Comparison of ENCODE assay signal across 1 cellular context in genomic region chr21:31498985-31499384, GRCh38.
TF ChIP-seq lines count a peak whose summit lies in the region.

No MANE protein-coding gene starts in this region.

TF ChIP-seq in WTC11, 78 proteins besides CTCF, POLR2A, EP300 and RAD21 (continued from another document):
- TF ChIP-seq MAX (CRISPR knock-in tag; IDR thresholded peaks at IDR 0.05) (no peak), ZNF281 (CRISPR knock-in tag; IDR thresholded peaks at IDR 0.05) (no peak), ELF4 (CRISPR knock-in tag; IDR thresholded peaks at IDR 0.05; ENCODE audit: low read depth) (no peak), SMAD3 (CRISPR knock-in tag; IDR thresholded peaks at IDR 0.05; ENCODE audit: borderline replicate concordance) (no peak), JUN (CRISPR knock-in tag; IDR thresholded peaks at IDR 0.05) (no peak), SP1 (CRISPR knock-in tag; conservative IDR thresholded peaks at IDR 0.05) (no peak), STAT6 (CRISPR knock-in tag; conservative IDR thresholded peaks at IDR 0.05; ENCODE audit: low read depth) (no peak), ZBTB43 (CRISPR knock-in tag; IDR thresholded peaks at IDR 0.05) (no peak)
